In genomic region chr7:116213361-116214155, GRCh38 we compare ENCODE assay signal across 9 cellular contexts. TPM values are rescaled to one million over a fixed set of nuclear protein-coding genes. Genes with fewer than 3 reads are reported as not detected.
A peak's percentile ranks its signal among the peaks of the same experiment; 100 is the strongest.
DNase-seq lines count a peak whose midpoint lies in the region; ATAC-seq and TF ChIP-seq lines count a peak whose summit lies in the region.
"Had no signal": no experiment of that assay in that cellular context is flagged by ENCODE, and none has a peak within 500 bp of the region (broad histone marks: within the 10 kb centered on the region; RNA-seq: fewer than 3 reads in every experiment).

No MANE protein-coding gene starts in this region.

- no peaks in the 10 kb centered on the region for H4K20me1 ChIP-seq in mammary epithelial cell (ENCODE audit: insufficient read depth, low read length)

- H3K9me3 Mint-ChIP-seq in IgD-negative memory B cell: no peaks in the 10 kb centered on the region
- H3K9me3 Mint-ChIP-seq in naive thymus-derived CD4-positive, alpha-beta T cell: peaks cover 0 to 5% (median 0%) of the 10 kb centered on the region in 11 donors
- H3K9me3 Mint-ChIP-seq: neural progenitor cell had no signal

- H3K9ac ChIP-seq in mammary epithelial cell (ENCODE audit: insufficient read depth, low read length): peak overlapping the region; percentile 97
- H3K9ac ChIP-seq: neural progenitor cell had no signal

- intact Hi-C loops in mammary epithelial cell (cut with micrococcal nuclease): no loop called here
- intact Hi-C loops in naive thymus-derived CD4-positive, alpha-beta T cell (cut with micrococcal nuclease): loop anchor here (1.0 to 10.0 kb wide), 3 partner anchors 741 to 1291 kb away; partner anchors contain the start of genes MDFIC (in 1 of the 2) and ST7 (in 1 of the 2)

- BruUV-seq in mammary epithelial cell (replicated peaks; lab: Mats Ljungman, UMichigan): no TSS peak

- peak overlapping the region; percentile 99 for H3K27ac ChIP-seq in mammary epithelial cell (ENCODE audit: insufficient read depth, low read depth, low read length)
- peak overlapping the region; percentile 93 for H3K27ac ChIP-seq in naive thymus-derived CD4-positive, alpha-beta T cell (ENCODE audit: low read depth, low read length)
- H3K27ac ChIP-seq: neural progenitor cell had no signal

- peaks cover 41 to 59% (median 53%) of the 10 kb centered on the region in 3 donors for H3K4me1 Mint-ChIP-seq in IgD-negative memory B cell
- peaks cover 52 to 83% (median 70%) of the 10 kb centered on the region in 7 donors for H3K4me1 Mint-ChIP-seq in naive thymus-derived CD4-positive, alpha-beta T cell

- TF ChIP-seq CTCF in AG10803 (conservative IDR thresholded peaks at IDR 0.05; ENCODE audit: low read length): no peak
- TF ChIP-seq CTCF in mammary epithelial cell (conservative IDR thresholded peaks at IDR 0.05 in 1 of 2, IDR thresholded peaks at IDR 0.05 in 1 of 2; ENCODE audit: extremely low read depth in 1 of 2, insufficient read depth in 1 of 2, low read depth in 1 of 2, low read length in 2 of 2): no peak

- H3K36me3 Mint-ChIP-seq in IgD-negative memory B cell: no peaks in the 10 kb centered on the region
- peaks cover 0 to 24% (median 5%) of the 10 kb centered on the region in 5 donors for H3K36me3 Mint-ChIP-seq in naive thymus-derived CD4-positive, alpha-beta T cell
- H3K36me3 Mint-ChIP-seq: neural progenitor cell had no signal

- H2AFZ ChIP-seq in mammary epithelial cell (ENCODE audit: low read depth, low read length): no peak overlapping the region
- H2AFZ ChIP-seq: neural progenitor cell had no signal

- dilution Hi-C loops in mammary epithelial cell (cut with HindIII; ENCODE audit: low sequenced_read_pairs): no loop called here

- H3K4me2 ChIP-seq in mammary epithelial cell (ENCODE audit: insufficient read depth, low read depth, low read length): peak overlapping the region; percentile 92
- H3K4me2 ChIP-seq: neural progenitor cell had no signal

- no peaks in the 10 kb centered on the region for H3K9me3 ChIP-seq in mammary epithelial cell (replicated peaks; ENCODE audit: insufficient read depth, low read length)
- H3K9me3 ChIP-seq in naive thymus-derived CD4-positive, alpha-beta T cell (ENCODE audit: control insufficient read depth in 2 of 3, low read length in 3 of 3): no peaks in the 10 kb centered on the region

- H3K27ac Mint-ChIP-seq in IgD-negative memory B cell: peak overlapping the region in 2 of 3 donors; percentile 87 to 93
- H3K27ac Mint-ChIP-seq in naive thymus-derived CD4-positive, alpha-beta T cell: peak overlapping the region; percentile 78 to 99 (median 97)
- H3K27ac Mint-ChIP-seq: neural progenitor cell had no signal

- in situ Hi-C loops in mammary epithelial cell (cut with MboI; ENCODE audit: low sequenced_read_pairs in 2 of 2): no loop called here

- POLR2A ChIA-PET in naive thymus-derived CD4-positive, alpha-beta T cell (lab: Charles Lee): interaction anchor here (1.4 to 5.7 kb wide), 3 partner anchors 13 to 17 kb away, joined by 5 to 43 read pairs (median 42); no protein-coding TSS in a partner anchor

- CTCF ChIA-PET in mammary epithelial cell (lab: Charles Lee; ENCODE audit: low non-redundant PET): no interaction called here
- CTCF ChIA-PET in naive thymus-derived CD4-positive, alpha-beta T cell (lab: Charles Lee): interaction anchor here (6.1 to 6.2 kb wide), 2 partner anchors 20 to 32 kb away, joined by 42 to 66 read pairs; no protein-coding TSS in a partner anchor

- ATAC-seq in naive thymus-derived CD4-positive, alpha-beta T cell: no peak
- ATAC-seq in GM19035 (IDR thresholded peaks at IDR 0.05; ENCODE audit: unreplicated experiment) (no peak), GM18519 (IDR thresholded peaks at IDR 0.05; ENCODE audit: low FRiP score, unreplicated experiment) (no peak), GM19023 (IDR thresholded peaks at IDR 0.05; ENCODE audit: unreplicated experiment) (no peak)

- peaks cover 59% of the 10 kb centered on the region for H3K4me1 ChIP-seq in mammary epithelial cell (ENCODE audit: insufficient read depth, low read length)
- H3K4me1 ChIP-seq in naive thymus-derived CD4-positive, alpha-beta T cell (ENCODE audit: control insufficient read depth in 2 of 2, insufficient read depth in 2 of 2, low read length in 2 of 2): peaks cover 47 to 62% of the 10 kb centered on the region in 2 donors
- H3K4me1 ChIP-seq: neural progenitor cell had no signal

- peaks cover 81% of the 10 kb centered on the region for H3K79me2 ChIP-seq in mammary epithelial cell (ENCODE audit: insufficient read depth, low read length)

- H3K4me3 ChIP-seq in AG10803 (ENCODE audit: low read length) (0 out of 2 replicates have a peak overlapping the region, but pooled peaks have one; percentile 12), mammary epithelial cell (replicated peaks in 1 of 3; ENCODE audit: insufficient read depth in 1 of 3, low read depth in 2 of 3, low read length in 3 of 3) (peak overlapping the region; percentile 85 to 98 (median 91))
- H3K4me3 ChIP-seq in naive thymus-derived CD4-positive, alpha-beta T cell (ENCODE audit: low read length): peak overlapping the region; percentile 92
- H3K4me3 ChIP-seq: neural progenitor cell had no signal

- DNase-seq in AG10803 (ENCODE audit: low read depth) (peak; percentile 88), mammary epithelial cell (no peak), ecto neural progenitor cell (ENCODE audit: low spot score) (no peak)
- DNase-seq in naive thymus-derived CD4-positive, alpha-beta T cell: no peak

- H3K36me3 ChIP-seq in mammary epithelial cell (ENCODE audit: insufficient read depth, low read length): peaks cover 2% of the 10 kb centered on the region
- no peaks in the 10 kb centered on the region for H3K36me3 ChIP-seq in naive thymus-derived CD4-positive, alpha-beta T cell (ENCODE audit: control insufficient read depth in 2 of 3, insufficient read depth in 3 of 3, low read length in 3 of 3)
- H3K36me3 ChIP-seq: neural progenitor cell had no signal

- no peaks in the 10 kb centered on the region for H3K27me3 Mint-ChIP-seq in IgD-negative memory B cell
- no peaks in the 10 kb centered on the region for H3K27me3 Mint-ChIP-seq in naive thymus-derived CD4-positive, alpha-beta T cell

- H3K4me3 Mint-ChIP-seq in IgD-negative memory B cell: peak overlapping the region in 3 of 4 donors; percentile 99 to 100 (median 99)
- H3K4me3 Mint-ChIP-seq in naive thymus-derived CD4-positive, alpha-beta T cell: peak overlapping the region; percentile 84 to 99 (median 98)
- H3K4me3 Mint-ChIP-seq: neural progenitor cell had no signal

- no peaks in the 10 kb centered on the region for H3K27me3 ChIP-seq in mammary epithelial cell (ENCODE audit: insufficient read depth, low read length)
- H3K27me3 ChIP-seq in naive thymus-derived CD4-positive, alpha-beta T cell (ENCODE audit: control insufficient read depth in 2 of 2, insufficient read depth in 2 of 2, low read length in 2 of 2): no peaks in the 10 kb centered on the region

- 5% methylated on average over 4 of the region's 4 CpGs for WGBS in mammary epithelial cell (ENCODE audit: low coverage, missing lambda C conversion rate)

RNA-seq across cellular contexts. Expression of gene TES, which starts 3.2 kb away (rescaled TPM):
- polyA plus RNA-seq in IgD-negative memory B cell (150 TPM), mammary epithelial cell (113 TPM)
- 100 to 1,000 TPM; 189 to 424 TPM for total RNA-seq in mammary epithelial cell
- polyA minus RNA-seq in mammary epithelial cell: 210 TPM
- 100 to 1,000 TPM in 4 of 5 experiments, 10 to 100 TPM in 1; 99.2 to 120 (median 114) TPM for total RNA-seq in naive thymus-derived CD4-positive, alpha-beta T cell
- 100 to 1,000 TPM; 189 to 195 TPM for polyA plus RNA-seq in naive thymus-derived CD4-positive, alpha-beta T cell

Comparison
In these comparisons a context has a peak if more than half of its experiments do, and no peak if none do; other contexts are left out.
1. H3K4me3 ChIP-seq: peak in every context shown above with its lines; median percentile 92 in naive thymus-derived CD4-positive, alpha-beta T cell; 91 in mammary epithelial cell; 12 in AG10803.